In the genomic region with DNA sequence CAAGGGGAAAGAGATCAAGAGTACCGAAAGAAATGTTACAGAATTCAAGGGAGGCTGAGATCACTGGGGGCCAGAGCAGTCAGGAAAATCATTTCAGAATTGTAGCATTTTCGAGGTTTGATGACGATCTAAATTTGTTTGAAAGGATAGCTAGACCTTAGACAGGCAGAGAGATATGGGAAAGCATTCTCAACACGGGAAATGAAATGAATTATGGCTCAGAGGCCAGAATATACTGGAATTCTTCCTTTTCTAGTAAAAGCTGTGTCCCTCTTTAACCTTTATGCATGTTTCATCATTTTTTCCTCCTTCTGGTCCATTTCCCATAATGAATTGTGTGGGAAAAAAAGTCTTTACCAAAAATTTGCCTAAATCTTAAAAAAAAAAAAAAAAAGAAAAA, we compare ENCODE assay signal across 26 cellular contexts.
"Had no signal": no experiment of that assay in that cellular context is flagged by ENCODE, and none has a peak within 500 bp of the region (broad histone marks: within the 10 kb centered on the region; RNA-seq: fewer than 3 reads in every experiment).

No MANE protein-coding gene starts in this region.

- H3K27me3 ChIP-seq: left lung, neural progenitor cell, neutrophil, ovary, right atrium auricular region, right lobe of liver, spleen, tibial nerve, uterus had no signal

- DNase-seq: hypothalamus; immature natural killer cell; kidney; left colon; left lung; lower lobe of right lung; mammary epithelial cell; mesendoderm; naive B cell; natural killer cell; nephron progenitor cell; occipital lobe; ovary; right lobe of liver; small intestine; spleen; stimulated activated CD4-positive, alpha-beta T cell treated with anti-CD3 and anti-CD28 coated beads, Interleukin-4, amount 100 ng/mL, for 24 hours; stimulated activated naive CD4-positive, alpha-beta T cell; substantia nigra; uterus had no signal

- H3K4me3 ChIP-seq: left lung, lower lobe of right lung, neural progenitor cell, ovary, right atrium auricular region, right lobe of liver, spleen, tibial nerve, uterus had no signal

- H3K9me3 ChIP-seq: left lung, lower lobe of right lung, neutrophil, ovary, right atrium auricular region, right lobe of liver, spleen, tibial nerve, uterus had no signal

- H3K27ac ChIP-seq: left lung, lower lobe of right lung, neural progenitor cell, neutrophil, ovary, right atrium auricular region, right lobe of liver, tibial nerve, uterus had no signal

- H3K9ac ChIP-seq: neural progenitor cell had no signal

- FAIRE-seq: islet of Langerhans, kidney, small intestine had no signal

- ATAC-seq: left colon; left lung; lower lobe of right lung; natural killer cell; right lobe of liver; stimulated activated effector memory CD8-positive, alpha-beta T cell treated with anti-CD3 and anti-CD28 coated beads, Interleukin-12 subunit alpha, Interleukin-12 subunit beta, amount 100 ng/mL, for 72 hours had no signal

- H3K4me2 ChIP-seq: neural progenitor cell had no signal

- H3K36me3 ChIP-seq: left lung, lower lobe of right lung, neural progenitor cell, neutrophil, ovary, right atrium auricular region, right lobe of liver, spleen, tibial nerve, uterus had no signal

- H2AFZ ChIP-seq: neural progenitor cell had no signal

- H3K4me1 ChIP-seq: left lung, neural progenitor cell, right atrium auricular region, right lobe of liver, tibial nerve, uterus had no signal
